In the genomic region with DNA sequence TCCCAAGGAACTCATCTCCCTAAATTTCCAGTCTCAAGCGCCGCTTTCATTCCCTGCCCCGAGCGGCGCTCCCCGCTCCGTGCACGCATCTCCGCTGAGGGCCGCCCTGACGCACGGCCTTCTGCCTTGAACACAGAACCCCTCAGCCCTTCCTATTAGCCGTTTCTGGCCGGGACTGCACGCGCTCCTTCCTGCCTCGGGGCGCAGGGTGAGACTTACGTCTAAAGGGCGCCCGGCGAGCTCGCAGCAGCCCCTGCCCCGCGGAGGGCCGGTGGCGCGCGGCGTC, we compare ENCODE assay signal across 1 cellular context.
TF ChIP-seq lines count a peak whose summit lies in the region.

No MANE protein-coding gene starts in this region.

TF ChIP-seq in HepG2, 621 proteins besides CTCF, POLR2A, EP300 and RAD21 (continued from another document):
- TF ChIP-seq ZNF281 (CRISPR knock-in tag; IDR thresholded peaks at IDR 0.05; ENCODE audit: borderline replicate concordance), result no peak
- 0 out of 2 replicates have a peak, but pooled peaks have one; percentile 18 for TF ChIP-seq ZNF367 (CRISPR knock-in tag; IDR thresholded peaks at IDR 0.05; ENCODE audit: borderline replicate concordance)
- TF ChIP-seq AGO2 (optimal IDR thresholded peaks at IDR 0.05; ENCODE audit: low read depth, low read length), result peak; percentile 89
- no peak for TF ChIP-seq ZNF138 (CRISPR knock-in tag; IDR thresholded peaks at IDR 0.05; ENCODE audit: low read depth)
